ENCODE assay signal across 8 cellular contexts in genomic region chr4:184282251-184282713, GRCh38.
DNase-seq lines count a peak whose midpoint lies in the region; ATAC-seq and TF ChIP-seq lines count a peak whose summit lies in the region.

No MANE protein-coding gene starts in this region.

- DNase-seq in UCSD-AML1 (lab: John Stamatoyannopoulos, UW; ENCODE audit: unreplicated experiment) (peak; percentile 23), esophagus muscularis mucosa (ENCODE audit: extremely low spot score) (peak; percentile 86), KBM-7 (no peak), hepatic stellate cell (ENCODE audit: low spot score) (no peak)
- DNase-seq in stimulated activated CD4-positive, alpha-beta T cell treated with anti-CD3 and anti-CD28 coated beads, Interleukin-4, amount 100 ng/mL, for 48 hours (ENCODE audit: low read depth in 2 of 2) = peak; percentile 33 to 55

- no peaks in the 10 kb centered on the region for H3K9me3 ChIP-seq in esophagus muscularis mucosa

- no peaks in the 10 kb centered on the region for H3K27me3 ChIP-seq in esophagus muscularis mucosa

- TF ChIP-seq EP300 in esophagus muscularis mucosa (IDR thresholded peaks at IDR 0.05) = no peak

- H3K4me1 ChIP-seq in esophagus muscularis mucosa = peaks cover 7 to 18% (median 11%) of the 10 kb centered on the region in 4 donors

- no peak overlapping the region for H3K4me3 ChIP-seq in esophagus muscularis mucosa

- TF ChIP-seq POLR2A in esophagus muscularis mucosa (IDR thresholded peaks at IDR 0.05; ENCODE audit: low read depth) = no peak

- no peaks in the 10 kb centered on the region for H3K36me3 ChIP-seq in esophagus muscularis mucosa

- in situ Hi-C loops in KBM-7 (cut with MboI; ENCODE audit: low pct_unique_long_range_greater_than_20kb, low sequenced_read_pairs) = no loop called here

- TF ChIP-seq CTCF in esophagus muscularis mucosa (IDR thresholded peaks at IDR 0.05) = peak in 1 of 3 experiments; percentile 14

- no peak overlapping the region for H3K27ac ChIP-seq in esophagus muscularis mucosa (replicated peaks in 1 of 4)

- intact Hi-C loops in esophagus muscularis mucosa (cut with DNase I) = no loop called here

- ATAC-seq in GM18907 (IDR thresholded peaks at IDR 0.05; ENCODE audit: unreplicated experiment) (peak; percentile 48), HG03135 (IDR thresholded peaks at IDR 0.05; ENCODE audit: unreplicated experiment) (peak; percentile 28), HG02840 (IDR thresholded peaks at IDR 0.05; ENCODE audit: low FRiP score, unreplicated experiment) (no peak)

- 68% methylated on average over 3 of the region's 8 CpGs for WGBS in esophagus muscularis mucosa

Comparison
In these comparisons a context has a peak if more than half of its experiments do, and no peak if none do; other contexts are left out.
1. DNase-seq: peak in UCSD-AML1 (single experiment), esophagus muscularis mucosa (single experiment) and stimulated activated CD4-positive, alpha-beta T cell treated with anti-CD3 and anti-CD28 coated beads, Interleukin-4, amount 100 ng/mL, for 48 hours (2 of 2); none in KBM-7 (single experiment) and hepatic stellate cell (single experiment).